In the genomic region with DNA sequence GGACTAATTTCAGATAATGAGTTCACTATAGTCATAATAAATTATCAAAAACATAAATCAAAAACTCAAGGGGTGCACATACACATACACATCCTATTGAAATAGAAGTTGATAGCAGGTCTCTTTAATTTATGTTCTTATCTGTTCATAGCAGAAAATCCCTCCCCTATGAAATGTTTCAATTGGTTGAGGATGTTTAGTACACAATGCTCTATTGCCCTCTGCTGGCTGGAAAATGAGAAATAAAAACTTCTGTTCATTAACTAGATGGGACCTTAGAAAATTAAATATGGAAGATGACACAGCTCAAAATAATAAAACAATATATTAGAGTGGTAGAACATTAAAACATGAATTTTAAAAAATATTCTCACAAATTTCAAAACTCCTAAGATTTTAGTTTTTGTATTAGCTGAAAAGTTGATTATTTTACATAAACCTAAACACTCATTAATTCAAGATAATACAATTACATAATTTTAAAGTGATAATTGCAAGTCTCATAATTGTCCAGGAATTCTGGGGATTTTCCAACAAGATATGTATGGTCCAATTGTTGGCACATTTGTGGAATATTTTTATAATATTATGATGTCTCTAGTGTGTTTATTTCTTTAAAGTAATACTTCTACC, we compare ENCODE assay signal across 9 cellular contexts.
DNase-seq lines count a peak whose midpoint lies in the region; ATAC-seq, FAIRE-seq and TF ChIP-seq lines count a peak whose summit lies in the region.
"Had no signal": no experiment of that assay in that cellular context is flagged by ENCODE, and none has a peak within 500 bp of the region (broad histone marks: within the 10 kb centered on the region; RNA-seq: fewer than 3 reads in every experiment).

No MANE protein-coding gene starts in this region.

- DNase-seq in NCI-H2171 treated with DMSO at 0.1 percent for 48 hours (lab: John Stamatoyannopoulos, UW) (peak; percentile 59), GM12878 (ENCODE audit: low read depth, low spot score) (no peak), omental fat pad (ENCODE audit: low spot score) (no peak), germinal center (ENCODE audit: low spot score) (no peak)
- no peak for DNase-seq in activated CD4-positive, alpha-beta memory T cell treated with anti-CD3 and anti-CD28 coated beads, Interleukin-2, amount 10 ng/mL, durations not matched to agents 7 days and 5 days

- H3K36me3 ChIP-seq in HEK293 (ENCODE audit: control insufficient read depth in 2 of 2, insufficient read depth in 1 of 2, low read length in 2 of 2), result no peaks in the 10 kb centered on the region
- no peaks in the 10 kb centered on the region for H3K36me3 ChIP-seq in GM12878 (ENCODE audit: control insufficient read depth in 2 of 2, insufficient read depth in 2 of 2, low read length in 1 of 2)
- no peaks in the 10 kb centered on the region for H3K36me3 ChIP-seq in liver (ENCODE audit: control insufficient read depth in 4 of 4, insufficient read depth in 3 of 4, low read depth in 1 of 4, low read length in 3 of 4)
- H3K36me3 ChIP-seq: SJSA1 had no signal

- H3K27ac ChIP-seq in HEK293 (ENCODE audit: extremely low read depth, low read depth, low read length) (no peak overlapping the region), GM12878 (ENCODE audit: control insufficient read depth, insufficient read depth) (no peak overlapping the region), liver (ENCODE audit: low read depth in 1 of 2, low read length in 2 of 2) (no peak overlapping the region)
- H3K27ac ChIP-seq: SJSA1 had no signal

- no peak overlapping the region for H2AFZ ChIP-seq in GM12878 (ENCODE audit: control insufficient read depth, low read depth, low read length)

- H3K4me1 ChIP-seq in HEK293 (ENCODE audit: control insufficient read depth, insufficient read depth, low read length) (no peaks in the 10 kb centered on the region), GM12878 (ENCODE audit: control insufficient read depth, insufficient read depth, low read length) (no peaks in the 10 kb centered on the region), liver (ENCODE audit: control insufficient read depth in 4 of 4, insufficient read depth in 4 of 4, low read length in 3 of 4) (no peaks in the 10 kb centered on the region)

- H3K27ac Mint-ChIP-seq in activated CD4-positive, alpha-beta memory T cell treated with anti-CD3 and anti-CD28 coated beads, Interleukin-2, amount 10 ng/mL, durations not matched to agents 7 days and 5 days, result no peak overlapping the region

- no TSS peak for BruUV-seq in GM12878 (replicated peaks; lab: Mats Ljungman, UMichigan)

- H3K4me3 ChIP-seq in HEK293 (ENCODE audit: low read depth, low read length) (no peak overlapping the region), GM12878 (no peak overlapping the region), liver (ENCODE audit: low read depth in 1 of 3, low read length in 3 of 3) (no peak overlapping the region)
- H3K4me3 ChIP-seq: SJSA1 had no signal

- POLR2A ChIA-PET in HEK293 (lab: Yijun Ruan, JAX) (interaction anchor here (1.1 kb wide), 1 partner anchor 14 kb away, joined by 3 read pairs; no protein-coding TSS in a partner anchor), GM12878 (lab: Charles Lee) (no interaction called here)
- POLR2A ChIA-PET in activated CD4-positive, alpha-beta memory T cell treated with anti-CD3 and anti-CD28 coated beads, Interleukin-2, amount 10 ng/mL, durations not matched to agents 7 days and 5 days (lab: Charles Lee), result no interaction called here

- SMC1A ChIA-PET in GM12878 (lab: Charles Lee; ENCODE audit: uncharacterized antibody, unreplicated experiment), result interaction anchor here (0.7 to 4.4 kb wide), 24 partner anchors 9 to 722 kb away, joined by 3 to 55 read pairs (median 4); no protein-coding TSS in a partner anchor

- TF ChIP-seq RAD21 in GM12878 (IDR thresholded peaks at IDR 0.05; ENCODE audit: insufficient read depth, low read depth, low read length), result peak; percentile 77
- TF ChIP-seq RAD21 in liver (IDR thresholded peaks at IDR 0.05), result peak; percentile 83 to 88

- no peak overlapping the region for H3K4me3 Mint-ChIP-seq in activated CD4-positive, alpha-beta memory T cell treated with anti-CD3 and anti-CD28 coated beads, Interleukin-2, amount 10 ng/mL, durations not matched to agents 7 days and 5 days

- no peaks in the 10 kb centered on the region for H3K27me3 Mint-ChIP-seq in activated CD4-positive, alpha-beta memory T cell treated with anti-CD3 and anti-CD28 coated beads, Interleukin-2, amount 10 ng/mL, durations not matched to agents 7 days and 5 days

- H3K4me2 ChIP-seq in GM12878 (ENCODE audit: control insufficient read depth, insufficient read depth), result no peak overlapping the region

- H4K20me1 ChIP-seq in GM12878 (ENCODE audit: control insufficient read depth, insufficient read depth), result no peaks in the 10 kb centered on the region

- no peak for TF ChIP-seq EP300 in GM12878 (IDR thresholded peaks at IDR 0.05; ENCODE audit: borderline replicate concordance in 1 of 2, control insufficient read depth in 1 of 2, low read depth in 2 of 2, low read length in 2 of 2)

- TF ChIP-seq POLR2A in GM12878 (IDR thresholded peaks at IDR 0.05; ENCODE audit: low read depth, low read length), result no peak

- TF ChIP-seq CTCF in HEK293 (tag by site-specific recombination; IDR thresholded peaks at IDR 0.05), result no peak
- peak; percentile 35 to 59 (median 35); a peak in 5 of 6 replicates for TF ChIP-seq CTCF in GM12878 (IDR thresholded peaks at IDR 0.05 in 2 of 3, conservative IDR thresholded peaks at IDR 0.05 in 1 of 3; ENCODE audit: control insufficient read depth in 2 of 3, extremely low read depth in 1 of 3, insufficient read depth in 1 of 3, low read depth in 3 of 3, low read length in 3 of 3)
- TF ChIP-seq CTCF in liver (IDR thresholded peaks at IDR 0.05; ENCODE audit: low read depth, low read length, missing input control), result peak; percentile 49
- TF ChIP-seq CTCF in omental fat pad (IDR thresholded peaks at IDR 0.05), result no peak

- ATAC-seq in GM12878 (peak; percentile 78), omental fat pad (ENCODE audit: low FRiP score) (no peak)

- H3K79me2 ChIP-seq in GM12878 (ENCODE audit: control insufficient read depth, insufficient read depth, low read length), result no peaks in the 10 kb centered on the region

- no peaks in the 10 kb centered on the region for H3K36me3 Mint-ChIP-seq in activated CD4-positive, alpha-beta memory T cell treated with anti-CD3 and anti-CD28 coated beads, Interleukin-2, amount 10 ng/mL, durations not matched to agents 7 days and 5 days (ENCODE audit: low read depth)

- RAD21 ChIA-PET in GM12878 (lab: Charles Lee; ENCODE audit: unreplicated experiment), result interaction anchor here (0.6 to 5.9 kb wide), 25 partner anchors 10 to 410 kb away, joined by 3 to 56 read pairs (median 3); no protein-coding TSS in a partner anchor

- no peaks in the 10 kb centered on the region for H3K4me1 Mint-ChIP-seq in activated CD4-positive, alpha-beta memory T cell treated with anti-CD3 and anti-CD28 coated beads, Interleukin-2, amount 10 ng/mL, durations not matched to agents 7 days and 5 days

- H3K9me3 ChIP-seq in HEK293 (ENCODE audit: control insufficient read depth, insufficient read depth, low read depth, low read length), result no peaks in the 10 kb centered on the region
- H3K9me3 ChIP-seq in GM12878 (replicated peaks; ENCODE audit: control insufficient read depth, insufficient read depth, low read length), result no peaks in the 10 kb centered on the region
- no peaks in the 10 kb centered on the region for H3K9me3 ChIP-seq in liver (ENCODE audit: control insufficient read depth in 4 of 4, low read length in 3 of 4)
- H3K9me3 ChIP-seq: SJSA1 had no signal

- peak; percentile 90 for FAIRE-seq in G401.6 (lab: Jason Lieb, UNC)
- no peak for FAIRE-seq in GM12878 (lab: Jason Lieb, UNC)

- intact Hi-C loops in GM12878 (cut with micrococcal nuclease; ENCODE audit: unreplicated experiment), result loop anchor here (1.0 kb wide), 1 partner anchor 374 kb away; no protein-coding TSS in a partner anchor

- H3K9ac ChIP-seq in GM12878 (ENCODE audit: control insufficient read depth, insufficient read depth, low read length) (no peak overlapping the region), liver (ENCODE audit: low read depth in 1 of 2, low read length in 2 of 2) (no peak overlapping the region)

- H3K9me3 Mint-ChIP-seq in activated CD4-positive, alpha-beta memory T cell treated with anti-CD3 and anti-CD28 coated beads, Interleukin-2, amount 10 ng/mL, durations not matched to agents 7 days and 5 days, result peaks cover 2% of the 10 kb centered on the region

- CTCF ChIA-PET in HEK293 (lab: Yijun Ruan, JAX), result interaction anchor here (0.6 to 2.7 kb wide), 12 partner anchors 14 to 1683 kb away, joined by 3 to 12 read pairs (median 4); no protein-coding TSS in a partner anchor
- CTCF ChIA-PET in GM12878 (lab: Yijun Ruan, JAX), result interaction anchor here (0.5 to 6.2 kb wide), 19 partner anchors 13 to 813 kb away, joined by 3 to 104 read pairs (median 4); no protein-coding TSS in a partner anchor
- CTCF ChIA-PET in activated CD4-positive, alpha-beta memory T cell treated with anti-CD3 and anti-CD28 coated beads, Interleukin-2, amount 10 ng/mL, durations not matched to agents 7 days and 5 days (lab: Charles Lee), result interaction anchor here (1.1 to 1.9 kb wide), 2 partner anchors 371 to 375 kb away, joined by 4 to 7 read pairs; no protein-coding TSS in a partner anchor

- in situ Hi-C loops in GM12878 (cut with MboI), result no loop called here

- no peaks in the 10 kb centered on the region for H3K27me3 ChIP-seq in GM12878 (replicated peaks in 1 of 2; ENCODE audit: control insufficient read depth in 2 of 2, insufficient read depth in 2 of 2, low read length in 1 of 2)
- H3K27me3 ChIP-seq in liver (ENCODE audit: control insufficient read depth in 4 of 4, insufficient read depth in 4 of 4, low read length in 3 of 4), result peaks cover 0 to 3% (median 0%) of the 10 kb centered on the region in 4 donors
- H3K27me3 ChIP-seq: SJSA1 had no signal

TF ChIP-seq in GM12878, 131 proteins besides CTCF, POLR2A, EP300 and RAD21:
- TF ChIP-seq SMC3 (IDR thresholded peaks at IDR 0.05; ENCODE audit: borderline replicate concordance, low read length) (peak; percentile 90; the same call in 1 of the 2 replicates), NR2C2 (IDR thresholded peaks at IDR 0.05; ENCODE audit: borderline replicate concordance, control insufficient read depth, insufficient read length, low read depth) (no peak)

TF ChIP-seq in liver, 16 proteins besides CTCF, POLR2A, EP300 and RAD21 (continues in another document):
- TF ChIP-seq YY1 (IDR thresholded peaks at IDR 0.05) (no peak), JUND (IDR thresholded peaks at IDR 0.05) (no peak), RXRA (IDR thresholded peaks at IDR 0.05) (no peak)

Comparison
In these comparisons a context has a peak if more than half of its experiments do, and no peak if none do; other contexts are left out.
1. CTCF ChIP-seq: peak in GM12878 (3 of 3) and liver (single experiment); none in HEK293 (single experiment) and omental fat pad (0 of 3).